In genomic region chr11:118911880-118912741, GRCh38 we compare ENCODE assay signal across 9 cellular contexts. TPM values are rescaled to one million over a fixed set of nuclear protein-coding genes. Genes with fewer than 3 reads are reported as not detected.
DNase-seq lines count a peak whose midpoint lies in the region; ATAC-seq, FAIRE-seq and TF ChIP-seq lines count a peak whose summit lies in the region.
"Had no signal": no experiment of that assay in that cellular context is flagged by ENCODE, and none has a peak within 500 bp of the region (broad histone marks: within the 10 kb centered on the region; RNA-seq: fewer than 3 reads in every experiment).

No MANE protein-coding gene starts in this region.

- TF ChIP-seq CTCF in GM12878 (IDR thresholded peaks at IDR 0.05 in 2 of 3, conservative IDR thresholded peaks at IDR 0.05 in 1 of 3; ENCODE audit: control insufficient read depth in 2 of 3, extremely low read depth in 1 of 3, insufficient read depth in 1 of 3, low read depth in 3 of 3, low read length in 3 of 3), result no peak
- TF ChIP-seq CTCF in spleen (IDR thresholded peaks at IDR 0.05 in 8 of 11, conservative IDR thresholded peaks at IDR 0.05 in 3 of 11), result no peak

- peak; percentile 29 for DNase-seq in NCI-H1105 treated with DMSO at 0.1 percent for 48 hours (lab: John Stamatoyannopoulos, UW)
- DNase-seq in NCI-H1105 (lab: John Stamatoyannopoulos, UW), result no peak
- DNase-seq in T-helper 22 cell (ENCODE audit: low read depth), result peak; percentile 75
- no peak for DNase-seq in GM12878 (ENCODE audit: low read depth, low spot score)
- DNase-seq in spleen, result peak; percentile 82
- no peak for DNase-seq in RPMI8226
- DNase-seq in HuH-7.5 (ENCODE audit: low spot score), result no peak

- H3K27me3 ChIP-seq in GM12878 (replicated peaks in 1 of 2; ENCODE audit: control insufficient read depth in 2 of 2, insufficient read depth in 2 of 2, low read length in 1 of 2), result no peaks in the 10 kb centered on the region
- H3K27me3 ChIP-seq in spleen (replicated peaks in 1 of 7), result peaks cover 0 to 8% (median 0%) of the 10 kb centered on the region in 7 donors

- H3K4me1 ChIP-seq in GM12878 (ENCODE audit: control insufficient read depth, insufficient read depth, low read length) (peaks cover 51% of the 10 kb centered on the region), spleen (peaks cover 79 to 100% (median 94%) of the 10 kb centered on the region in 6 donors)

- H2AFZ ChIP-seq in GM12878 (ENCODE audit: control insufficient read depth, low read depth, low read length), result no peak overlapping the region; the same call in 1 of the 2 replicates

- no TSS peak for BruUV-seq in GM12878 (replicated peaks; lab: Mats Ljungman, UMichigan)

- peak overlapping the region; percentile 36 for H3K4me2 ChIP-seq in GM12878 (ENCODE audit: control insufficient read depth, insufficient read depth)

- peaks cover 2% of the 10 kb centered on the region; the same call in 1 of the 2 replicates for H3K79me2 ChIP-seq in GM12878 (ENCODE audit: control insufficient read depth, insufficient read depth, low read length)

- no peak overlapping the region for H3K9ac ChIP-seq in GM12878 (ENCODE audit: control insufficient read depth, insufficient read depth, low read length)

- no peaks in the 10 kb centered on the region for H4K20me1 ChIP-seq in GM12878 (ENCODE audit: control insufficient read depth, insufficient read depth)

- H3K4me3 ChIP-seq in GM12878 (no peak overlapping the region), iPS-18c (ENCODE audit: insufficient read depth, low read depth, low read length) (peak overlapping the region; percentile 42), spleen (peak overlapping the region in 3 of 8 donors; percentile 20 to 55 (median 33))

- TF ChIP-seq EP300 in GM12878 (IDR thresholded peaks at IDR 0.05; ENCODE audit: borderline replicate concordance in 1 of 2, control insufficient read depth in 1 of 2, low read depth in 2 of 2, low read length in 2 of 2), result no peak

- peak; percentile 44 for FAIRE-seq in GM12878 (lab: Jason Lieb, UNC)
- FAIRE-seq: islet of Langerhans had no signal

- peak; percentile 18 for ATAC-seq in GM12878

- POLR2A ChIA-PET in GM12878 (lab: Charles Lee), result interaction anchor here (0.5 to 9.3 kb wide), 9 partner anchors 13 to 231 kb away, joined by 3 to 105 read pairs (median 5); partner anchors contain the start of genes BCL9L, DDX6 and HYOU1

- in situ Hi-C loops in GM12878 (cut with MboI), result no loop called here

- no peaks in the 10 kb centered on the region for H3K9me3 ChIP-seq in GM12878 (replicated peaks; ENCODE audit: control insufficient read depth, insufficient read depth, low read length)
- H3K9me3 ChIP-seq in iPS-18c (ENCODE audit: control insufficient read depth, insufficient read depth, low read length), result no peaks in the 10 kb centered on the region
- H3K9me3 ChIP-seq in spleen, result no peaks in the 10 kb centered on the region

- SMC1A ChIA-PET in GM12878 (lab: Charles Lee; ENCODE audit: uncharacterized antibody, unreplicated experiment), result interaction anchor here (0.9 to 10.3 kb wide), 8 partner anchors 16 to 123 kb away, joined by 3 to 185 read pairs (median 4); partner anchors contain the start of genes BCL9L and CXCR5

- TF ChIP-seq POLR2A in GM12878 (IDR thresholded peaks at IDR 0.05; ENCODE audit: low read depth, low read length) (no peak), spleen (IDR thresholded peaks at IDR 0.05) (no peak)

- H3K36me3 ChIP-seq in GM12878 (ENCODE audit: control insufficient read depth in 2 of 2, insufficient read depth in 2 of 2, low read length in 1 of 2), result peaks cover 0 to 4% of the 10 kb centered on the region in 2 experiments; a peak in 1 of 4 replicates
- H3K36me3 ChIP-seq in spleen, result peaks cover 0 to 21% (median 7%) of the 10 kb centered on the region in 6 donors

- TF ChIP-seq RAD21 in GM12878 (IDR thresholded peaks at IDR 0.05; ENCODE audit: insufficient read depth, low read depth, low read length), result no peak

- RAD21 ChIA-PET in GM12878 (lab: Charles Lee; ENCODE audit: unreplicated experiment), result interaction anchor here (0.5 to 9.9 kb wide), 10 partner anchors 14 to 134 kb away, joined by 3 to 169 read pairs (median 6); partner anchors contain the start of genes BCL9L and CXCR5

- H3K27ac ChIP-seq in GM12878 (ENCODE audit: control insufficient read depth, insufficient read depth), result peak overlapping the region; percentile 69
- peak overlapping the region; percentile 84 to 98 (median 90) for H3K27ac ChIP-seq in spleen

- intact Hi-C loops in GM12878 (cut with micrococcal nuclease; ENCODE audit: unreplicated experiment), result no loop called here
- intact Hi-C loops in spleen (cut with DNase I; ENCODE audit: low total_unique reads), result no loop called here

- CTCF ChIA-PET in GM12878 (lab: Yijun Ruan, JAX), result interaction anchor here (0.5 to 13.2 kb wide), 14 partner anchors 16 to 279 kb away, joined by 3 to 330 read pairs (median 4); partner anchors contain the start of gene BCL9L

- 45% methylated on average over 23 of the region's 23 CpGs for WGBS in GM12878 (ENCODE audit: insufficient coverage, insufficient replicate concordance, low lambda C conversion rate, missing lambda C conversion rate)
- WGBS in spleen, 5 donors, result 29 to 43% (median 41%) methylated on average over 21 to 23 of the region's 23 CpGs

RNA-seq across cellular contexts. Expression of gene BCL9L, which starts 13.6 kb away (rescaled TPM):
- total RNA-seq in GM12878 (2013; cell fraction: nucleolus; rRNA removed), result 9.2 and 11.3 TPM in 2 replicates
- total RNA-seq in GM12878 (2014; rRNA removed) (1.5 and 1.9 TPM in 2 replicates), GM12878 (2014; rRNA removed; fragmentation: Illumina TruSeq; extraction: Trizol) (0.92 and 1.9 TPM in 2 replicates), GM12878 (2021) (15.9 and 18.4 TPM in 2 replicates), spleen (10 to 100 TPM; 19.8 to 58.0 (median 39.0) TPM)
- 2.2 TPM for polyA plus RNA-seq in GM12878 (2011; ENCODE audit: low read depth)
- polyA plus RNA-seq in GM12878 (2011; rRNA removed) (0.67 and 0.84 TPM in 2 replicates), GM12878 (2014; fragmentation: Illumina TruSeq; extraction: Trizol) (1.1 and 6.0 TPM in 2 replicates), GM12878 (2014; fragmentation: Nextera tagmentation; extraction: Ambion mirVana) (under 1 TPM; 0.04 to 0.11 TPM), GM12878 (2014; rRNA removed) (6.1 and 8.0 TPM in 2 replicates), GM12878 (2016; fragmentation: Nextera tagmentation; extraction: Ambion mirVana) (under 1 TPM; 0.53 to 0.87 TPM), spleen (10 to 100 TPM in 1 of 3 donors, 1 to 10 TPM in 2; 2.5 to 14.2 (median 2.6) TPM)
- polyA plus RNA-seq in GM12878 (2011; cell fraction: cytosol; rRNA removed), result 0.78 and 1.1 TPM in 2 replicates
- 4.7 and 6.3 TPM in 2 replicates for polyA plus RNA-seq in GM12878 (2011; cell fraction: nucleus; rRNA removed)
- 8.6 and 8.9 TPM in 2 replicates for polyA plus RNA-seq in GM12878 (2012)
- 0.59 and 3.8 TPM in 2 replicates for polyA minus RNA-seq in GM12878 (2011; rRNA and poly(A)+ RNA removed)
- polyA minus RNA-seq in GM12878 (2011; cell fraction: cytosol; rRNA and poly(A)+ RNA removed), result 3.3 and 4.4 TPM in 2 replicates
- polyA minus RNA-seq in GM12878 (2011; cell fraction: nucleus; rRNA and poly(A)+ RNA removed), result 3.7 and 7.4 TPM in 2 replicates

RNA-seq across cellular contexts. Expression of gene CXCR5, which starts 28.4 kb away (rescaled TPM):
- total RNA-seq in GM12878 (2013; cell fraction: nucleolus; rRNA removed), result 2.3 and 2.7 TPM in 2 replicates
- total RNA-seq in GM12878 (2014; rRNA removed) (0.27 and 0.56 TPM in 2 replicates), GM12878 (2014; rRNA removed; fragmentation: Illumina TruSeq; extraction: Trizol) (0.18 and 0.22 TPM in 2 replicates), GM12878 (2021) (0.44 and 0.45 TPM in 2 replicates), spleen (10 to 100 TPM; 25.0 to 66.6 (median 33.2) TPM)
- polyA plus RNA-seq in GM12878 (2011; ENCODE audit: low read depth), result 1.7 TPM
- polyA plus RNA-seq in GM12878 (2011; rRNA removed) (0.10 and 0.14 TPM in 2 replicates), GM12878 (2014; fragmentation: Illumina TruSeq; extraction: Trizol) (0.06 and 0.15 TPM in 2 replicates), GM12878 (2014; fragmentation: Nextera tagmentation; extraction: Ambion mirVana) (under 1 TPM; 0.03 to 0.11 TPM), GM12878 (2014; rRNA removed) (0.15 and 0.28 TPM in 2 replicates), GM12878 (2016; fragmentation: Nextera tagmentation; extraction: Ambion mirVana) (under 1 TPM; 0.44 to 0.63 TPM), spleen (10 to 100 TPM; 35.4 to 50.7 (median 39.6) TPM)
- 0.36 and 0.43 TPM in 2 replicates for polyA plus RNA-seq in GM12878 (2011; cell fraction: cytosol; rRNA removed)
- 0.38 and 0.45 TPM in 2 replicates for polyA plus RNA-seq in GM12878 (2011; cell fraction: nucleus; rRNA removed)
- 3.2 and 3.5 TPM in 2 replicates for polyA plus RNA-seq in GM12878 (2012)
- 0.59 and 0.88 TPM in 2 replicates for polyA minus RNA-seq in GM12878 (2011; rRNA and poly(A)+ RNA removed)
- polyA minus RNA-seq in GM12878 (2011; cell fraction: cytosol; rRNA and poly(A)+ RNA removed), result 0.21 TPM in 1 of 2 replicates, not detected in the other
- polyA minus RNA-seq in GM12878 (2011; cell fraction: nucleus; rRNA and poly(A)+ RNA removed), result 0.36 and 0.38 TPM in 2 replicates

RNA-seq across cellular contexts. Expression of gene UPK2, which starts 44.0 kb away (rescaled TPM):
- 0.64 and 1.3 TPM in 2 replicates for total RNA-seq in GM12878 (2013; cell fraction: nucleolus; rRNA removed)
- not detected in 2 replicates for total RNA-seq in GM12878 (2014; rRNA removed)
- total RNA-seq in GM12878 (2014; rRNA removed; fragmentation: Illumina TruSeq; extraction: Trizol), result not detected in 2 replicates
- 0.31 TPM in 1 of 2 replicates, not detected in the other for total RNA-seq in GM12878 (2021)
- 0.46 TPM for polyA plus RNA-seq in GM12878 (2011; ENCODE audit: low read depth)
- polyA plus RNA-seq in GM12878 (2011; rRNA removed), result 0.37 and 1.0 TPM in 2 replicates
- 1.5 and 2.7 TPM in 2 replicates for polyA plus RNA-seq in GM12878 (2011; cell fraction: cytosol; rRNA removed)
- 1.7 and 2.6 TPM in 2 replicates for polyA plus RNA-seq in GM12878 (2011; cell fraction: nucleus; rRNA removed)
- polyA plus RNA-seq in GM12878 (2012), result 1.0 and 1.8 TPM in 2 replicates
- polyA plus RNA-seq in GM12878 (2014; fragmentation: Illumina TruSeq; extraction: Trizol), result 0.07 TPM in 1 of 2 replicates, not detected in the other
- polyA plus RNA-seq in GM12878 (2014; fragmentation: Nextera tagmentation; extraction: Ambion mirVana), result not detected
- polyA plus RNA-seq in GM12878 (2014; rRNA removed), result 0.20 TPM in 1 of 2 replicates, not detected in the other
- polyA plus RNA-seq in GM12878 (2016; fragmentation: Nextera tagmentation; extraction: Ambion mirVana), result not detected
- polyA minus RNA-seq in GM12878 (2011; rRNA and poly(A)+ RNA removed), result 0.73 and 1.4 TPM in 2 replicates
- not detected in 2 replicates for polyA minus RNA-seq in GM12878 (2011; cell fraction: cytosol; rRNA and poly(A)+ RNA removed)
- 0.24 TPM in 1 of 2 replicates, not detected in the other for polyA minus RNA-seq in GM12878 (2011; cell fraction: nucleus; rRNA and poly(A)+ RNA removed)
- total RNA-seq in spleen, result not detected
- polyA plus RNA-seq in spleen, result under 1 TPM in 2 of 3 donors, not detected in 1; 0.09 to 0.13 TPM

RNA-seq across cellular contexts. Expression of gene FOXR1, which starts 59.5 kb away (rescaled TPM):
- total RNA-seq in GM12878 (2013; cell fraction: nucleolus; rRNA removed), result not detected in 2 replicates
- total RNA-seq in GM12878 (2014; rRNA removed) (not detected in 2 replicates), GM12878 (2014; rRNA removed; fragmentation: Illumina TruSeq; extraction: Trizol) (not detected in 2 replicates), GM12878 (2021) (not detected in 2 replicates), spleen (not detected)
- not detected for polyA plus RNA-seq in GM12878 (2011; ENCODE audit: low read depth)
- polyA plus RNA-seq in GM12878 (2011; rRNA removed) (not detected in 2 replicates), GM12878 (2014; fragmentation: Illumina TruSeq; extraction: Trizol) (not detected in 2 replicates), GM12878 (2014; fragmentation: Nextera tagmentation; extraction: Ambion mirVana) (not detected), GM12878 (2014; rRNA removed) (not detected in 2 replicates), GM12878 (2016; fragmentation: Nextera tagmentation; extraction: Ambion mirVana) (not detected), spleen (not detected)
- not detected in 2 replicates for polyA plus RNA-seq in GM12878 (2011; cell fraction: cytosol; rRNA removed)
- not detected in 2 replicates for polyA plus RNA-seq in GM12878 (2011; cell fraction: nucleus; rRNA removed)
- not detected in 2 replicates for polyA plus RNA-seq in GM12878 (2012)
- polyA minus RNA-seq in GM12878 (2011; rRNA and poly(A)+ RNA removed), result not detected in 2 replicates
- polyA minus RNA-seq in GM12878 (2011; cell fraction: cytosol; rRNA and poly(A)+ RNA removed), result not detected in 2 replicates
- not detected in 2 replicates for polyA minus RNA-seq in GM12878 (2011; cell fraction: nucleus; rRNA and poly(A)+ RNA removed)

Comparison
In these comparisons a context has a peak if more than half of its experiments do, and no peak if none do; other contexts are left out.
1. DNase-seq: peak in NCI-H1105 treated with DMSO at 0.1 percent for 48 hours (single experiment), T-helper 22 cell (single experiment) and spleen (single experiment); none in NCI-H1105 (single experiment), GM12878 (single experiment), RPMI8226 (single experiment) and HuH-7.5 (single experiment).
2. RNA of gene CXCR5, which starts 28.4 kb away (total RNA-seq): 25.0 to 66.6 TPM in spleen; 0.18 to 2.7 TPM in GM12878; every median in the first group is over 4 times any median in the second.